8 cellular contexts compared by ENCODE assay signal in the genomic region with DNA sequence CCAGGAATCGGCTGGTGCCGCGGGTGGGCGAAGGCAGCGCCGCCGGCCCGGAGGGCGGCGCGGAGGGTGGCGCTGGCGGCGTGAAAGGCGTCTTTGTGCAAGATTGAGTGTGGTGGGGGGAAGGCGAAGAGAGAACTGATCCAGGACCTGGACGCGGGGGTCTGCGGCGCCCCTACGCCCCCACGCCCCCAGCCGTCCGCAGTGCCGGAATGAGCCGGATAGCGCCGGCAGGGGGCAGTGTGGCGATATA. TPM values are rescaled to one million over a fixed set of nuclear protein-coding genes. Genes with fewer than 3 reads are reported as not detected.
DNase-seq lines count a peak whose midpoint lies in the region; ATAC-seq and TF ChIP-seq lines count a peak whose summit lies in the region.

No MANE protein-coding gene starts in this region.

- H3K4me3 ChIP-seq in ACC112 (ENCODE audit: low read depth, low read length) (peak overlapping the region; percentile 85), heart right ventricle (peak overlapping the region; percentile 61 to 88 (median 68)), prostate gland (peak overlapping the region; percentile 51 to 55)

- peaks cover 12% of the 10 kb centered on the region for H3K4me1 ChIP-seq in ACC112 (ENCODE audit: control insufficient read depth, insufficient read depth, low read length, unreplicated experiment)
- H3K4me1 ChIP-seq in heart right ventricle: peaks cover 0 to 54% (median 25%) of the 10 kb centered on the region in 9 donors
- no peaks in the 10 kb centered on the region for H3K4me1 ChIP-seq in prostate gland (replicated peaks)

- H3K27me3 ChIP-seq in ACC112 (ENCODE audit: insufficient read depth, low read length): no peaks in the 10 kb centered on the region
- H3K27me3 ChIP-seq in heart right ventricle: peaks cover 0 to 83% (median 9%) of the 10 kb centered on the region in 7 donors
- H3K27me3 ChIP-seq in prostate gland (replicated peaks; ENCODE audit: insufficient read depth): no peaks in the 10 kb centered on the region

- peaks cover 3% of the 10 kb centered on the region; the same call in 1 of the 2 replicates for H3K36me3 ChIP-seq in ACC112 (ENCODE audit: insufficient read depth, low read length)
- no peaks in the 10 kb centered on the region for H3K36me3 ChIP-seq in heart right ventricle
- no peaks in the 10 kb centered on the region for H3K36me3 ChIP-seq in prostate gland

- TF ChIP-seq RAD21 in Ishikawa (IDR thresholded peaks at IDR 0.05; ENCODE audit: low read depth): peak; percentile 22; the same call in 1 of the 2 replicates

- intact Hi-C loops in heart right ventricle (cut with DNase I): no loop called here
- intact Hi-C loops in prostate gland (cut with DNase I): no loop called here

- WGBS in heart right ventricle, 2 donors: 0 to 1% methylated on average over 29 of the region's 29 CpGs
- WGBS in prostate gland: 0% methylated on average over 5 of the region's 29 CpGs

- H2AFZ ChIP-seq in ACC112 (ENCODE audit: low read length, unreplicated experiment): peak overlapping the region; percentile 98

- peak; percentile 50 for DNase-seq in activated naive CD4-positive, alpha-beta T cell treated with Interleukin-2 at 50 U/mL for 16 hours
- DNase-seq in heart right ventricle (peak; percentile 48 to 55), prostate gland (ENCODE audit: low spot score) (no peak), KG1 (lab: John Stamatoyannopoulos, UW) (no peak), NCI-H1436 treated with DMSO at 0.1 percent for 48 hours (lab: John Stamatoyannopoulos, UW) (no peak)

- H3K27ac ChIP-seq in ACC112 (ENCODE audit: low read depth, low read length) (peak overlapping the region; percentile 89), heart right ventricle (peak overlapping the region in 8 of 10 donors; percentile 26 to 80 (median 70)), prostate gland (peak overlapping the region; percentile 64 to 70)

- H3K9me3 ChIP-seq in heart right ventricle (no peaks in the 10 kb centered on the region), prostate gland (no peaks in the 10 kb centered on the region)

- no peak for ATAC-seq in heart right ventricle
- ATAC-seq in HG03095 (IDR thresholded peaks at IDR 0.05; ENCODE audit: unreplicated experiment): no peak

- TF ChIP-seq CTCF in heart right ventricle (IDR thresholded peaks at IDR 0.05): peak; percentile 36 to 71 (median 63)
- peak; percentile 50 to 77 (median 68) for TF ChIP-seq CTCF in prostate gland (IDR thresholded peaks at IDR 0.05)

- no peak for TF ChIP-seq EP300 in Ishikawa (IDR thresholded peaks at IDR 0.05; ENCODE audit: borderline replicate concordance)

- no peak for TF ChIP-seq POLR2A in prostate gland (IDR thresholded peaks at IDR 0.05)

- peaks cover 46% of the 10 kb centered on the region for H3K79me2 ChIP-seq in ACC112 (ENCODE audit: control insufficient read depth, insufficient read depth, low read length, unreplicated experiment)

TF ChIP-seq in Ishikawa, 13 proteins besides CTCF, POLR2A, EP300 and RAD21:
- peak; percentile 25; the same call in 1 of the 2 replicates for TF ChIP-seq YY1 (IDR thresholded peaks at IDR 0.05; ENCODE audit: low read depth)
- TF ChIP-seq CREB1 (IDR thresholded peaks at IDR 0.05; ENCODE audit: low read depth): no peak
- TF ChIP-seq ZBTB7A (IDR thresholded peaks at IDR 0.05; ENCODE audit: low read depth): peak; percentile 100

RNA-seq across cellular contexts. Expression of gene RGMB, which starts 4.5 kb away (rescaled TPM):
- 10 to 100 TPM; 12.2 to 16.6 (median 14.0) TPM for total RNA-seq in heart right ventricle
- polyA plus RNA-seq in heart right ventricle: 1 to 10 TPM; 1.7 to 6.0 TPM
- total RNA-seq in prostate gland: 10 to 100 TPM; 56.5 to 62.2 TPM

Comparison
In these comparisons a context has a peak if more than half of its experiments do, and no peak if none do; other contexts are left out.
1. DNase-seq: peak in activated naive CD4-positive, alpha-beta T cell treated with Interleukin-2 at 50 U/mL for 16 hours (single experiment) and heart right ventricle (2 of 2); none in prostate gland (single experiment), KG1 (single experiment) and NCI-H1436 treated with DMSO at 0.1 percent for 48 hours (single experiment).
2. Peak in every context shown above with its lines, with median percentiles within 50 percentile points of each other: H3K27ac ChIP-seq and H3K4me3 ChIP-seq.